Comparison of ENCODE assay signal across 10 cellular contexts in the genomic region with DNA sequence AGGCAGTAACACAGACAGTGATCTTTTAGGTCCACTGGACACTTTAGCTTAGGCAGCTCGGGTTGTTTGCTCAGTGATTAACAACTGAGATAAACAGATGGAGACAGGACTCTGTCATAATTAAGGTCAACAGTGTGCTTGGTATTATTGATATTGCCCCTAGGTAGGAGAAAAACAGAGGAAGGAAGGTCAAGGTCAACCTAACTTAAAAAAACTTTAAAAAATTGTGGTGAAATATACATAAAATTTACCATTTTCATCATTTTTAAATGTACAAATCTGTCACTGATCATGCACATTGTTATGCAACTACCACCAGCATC. TPM values are rescaled to one million over a fixed set of nuclear protein-coding genes. Genes with fewer than 3 reads are reported as not detected.
DNase-seq lines count a peak whose midpoint lies in the region; ATAC-seq and TF ChIP-seq lines count a peak whose summit lies in the region.
"Had no signal": no experiment of that assay in that cellular context is flagged by ENCODE, and none has a peak within 500 bp of the region (broad histone marks: within the 10 kb centered on the region; RNA-seq: fewer than 3 reads in every experiment).

No MANE protein-coding gene starts in this region.

- in situ Hi-C loops in T47D (cut with HindIII; ENCODE audit: low pct_unique_long_range_greater_than_20kb, low sequenced_read_pairs): no loop called here

- H3K27me3 Mint-ChIP-seq in MCF 10A (ENCODE audit: insufficient read depth, unreplicated experiment): no peaks in the 10 kb centered on the region

- H3K36me3 Mint-ChIP-seq in MCF 10A (ENCODE audit: insufficient read depth, unreplicated experiment): peaks cover 27% of the 10 kb centered on the region

- 32% methylated on average over 1 of the region's 1 CpG for WGBS in right cardiac atrium
- WGBS in testis, 2 donors: 17 to 26% methylated on average over 1 of the region's 1 CpG

- ATAC-seq in right cardiac atrium (no peak), GM19328 (IDR thresholded peaks at IDR 0.05; ENCODE audit: unreplicated experiment) (no peak), GM21825 (IDR thresholded peaks at IDR 0.05; ENCODE audit: unreplicated experiment) (no peak)

- H3K9me2 ChIP-seq in PC-9 (ENCODE audit: insufficient read depth): no peaks in the 10 kb centered on the region

- no peak overlapping the region for H3K27ac Mint-ChIP-seq in MCF 10A (ENCODE audit: low read depth, unreplicated experiment)

- POLR2A ChIA-PET in MCF 10A (lab: Yijun Ruan, JAX): interaction anchor here (0.9 to 11.8 kb wide), 6 partner anchors 11 to 144 kb away, joined by 3 to 311 read pairs (median 76); a partner anchor contains a TSS
- POLR2A ChIA-PET in PC-9 (lab: Charles Lee; ENCODE audit: unreplicated experiment): interaction anchor here (0.5 kb wide), 1 partner anchor 1763 kb away, joined by 7 read pairs; no protein-coding TSS in a partner anchor

- H3K4me1 ChIP-seq in PC-9 (replicated peaks; ENCODE audit: insufficient read depth) (peaks cover 33% of the 10 kb centered on the region), right cardiac atrium (ENCODE audit: control insufficient read depth, insufficient read depth, low read length) (peaks cover 7% of the 10 kb centered on the region), testis (peaks cover 38% of the 10 kb centered on the region)

- peaks cover 43% of the 10 kb centered on the region for H3K79me2 ChIP-seq in PC-9 (ENCODE audit: low read depth)

- peaks cover 26% of the 10 kb centered on the region for H3K4me1 Mint-ChIP-seq in MCF 10A (ENCODE audit: insufficient read depth, unreplicated experiment)

- H3K4me3 Mint-ChIP-seq in MCF 10A (ENCODE audit: unreplicated experiment): no peak overlapping the region

- H3K9me3 ChIP-seq in PC-9 (ENCODE audit: insufficient read depth, low read depth): no peaks in the 10 kb centered on the region
- H3K9me3 ChIP-seq in right cardiac atrium (ENCODE audit: control insufficient read depth, low read length): no peaks in the 10 kb centered on the region
- no peaks in the 10 kb centered on the region for H3K9me3 ChIP-seq in testis

- TF ChIP-seq POLR2A in testis (IDR thresholded peaks at IDR 0.05): no peak

- H3K27ac ChIP-seq in PC-9 (0 out of 2 replicates have a peak overlapping the region, but pooled peaks have one; percentile 5), right cardiac atrium (ENCODE audit: low read length) (peak overlapping the region; percentile 96), testis (peak overlapping the region; percentile 9 to 60)

- BruUV-seq in MCF 10A (replicated peaks; lab: Mats Ljungman, UMichigan) (no TSS peak), PC-9 (replicated peaks; lab: Mats Ljungman, UMichigan) (no TSS peak)

- H3K9me3 Mint-ChIP-seq in MCF 10A (ENCODE audit: unreplicated experiment): no peaks in the 10 kb centered on the region

- no peak for TF ChIP-seq CTCF in MCF 10A (IDR thresholded peaks at IDR 0.05; ENCODE audit: unreplicated experiment)
- no peak for TF ChIP-seq CTCF in PC-9 (conservative IDR thresholded peaks at IDR 0.05)
- no peak for TF ChIP-seq CTCF in testis (IDR thresholded peaks at IDR 0.05)

- peak overlapping the region; percentile 24; the same call in 1 of the 2 replicates for H3K4me2 ChIP-seq in PC-9

- H3K4me3 ChIP-seq in PC-9 (no peak overlapping the region), right cardiac atrium (ENCODE audit: low read length) (no peak overlapping the region), testis (no peak overlapping the region)

- H3K36me3 ChIP-seq in PC-9 (ENCODE audit: low read depth): no peaks in the 10 kb centered on the region
- no peaks in the 10 kb centered on the region for H3K36me3 ChIP-seq in testis (ENCODE audit: low read depth, missing control alignments)

- intact Hi-C loops in MCF 10A (cut with micrococcal nuclease) (no loop called here), PC-9 (cut with micrococcal nuclease; ENCODE audit: unreplicated experiment) (loop anchor here (2.0 kb wide), 1 partner anchor 87 kb away; a partner anchor contains a TSS), right cardiac atrium (cut with DNase I) (no loop called here), testis (cut with DNase I; ENCODE audit: low total_unique reads) (no loop called here)

- CTCF ChIA-PET in MCF 10A (lab: Yijun Ruan, JAX): interaction anchor here (1.0 kb wide), 1 partner anchor 11 kb away, joined by 5 read pairs; no protein-coding TSS in a partner anchor
- CTCF ChIA-PET in PC-9 (lab: Charles Lee): no interaction called here

- DNase-seq in T47D (ENCODE audit: low read depth in 1 of 2, low spot score in 1 of 2) (peak; percentile 18 to 75), MCF 10A (ENCODE audit: unreplicated experiment) (no peak), PC-9 (peak in 1 of 2 experiments; percentile 39), right cardiac atrium (no peak), testis (no peak), C1 segment of cervical spinal cord (lab: John Stamatoyannopoulos, UW) (no peak)
- DNase-seq: NK-92 treated with Interleukin-12 subunit alpha and Interleukin-12 subunit beta, amount 100 ng/mL, for 24 hours; stimulated activated CD8-positive, alpha-beta memory T cell treated with anti-CD3 and anti-CD28 coated beads, Interleukin-4, amount 100 ng/mL, for 48 hours had no signal

- H3F3A ChIP-seq in PC-9 (ENCODE audit: insufficient read depth, low read depth): peaks cover 28% of the 10 kb centered on the region; the same call in 1 of the 2 replicates

- H4K20me1 ChIP-seq in PC-9 (ENCODE audit: insufficient read depth): peaks cover 19% of the 10 kb centered on the region; the same call in 1 of the 2 replicates

- H2AFZ ChIP-seq in PC-9: no peak overlapping the region

- H3K27me3 ChIP-seq in PC-9 (ENCODE audit: insufficient read depth, low read depth) (no peaks in the 10 kb centered on the region), right cardiac atrium (ENCODE audit: control insufficient read depth, insufficient read depth) (no peaks in the 10 kb centered on the region), testis (no peaks in the 10 kb centered on the region)

RNA-seq across cellular contexts. Expression of a gene that starts 2.1 kb away (rescaled TPM):
- total RNA-seq in MCF 10A (2022) (173 and 218 TPM in 2 replicates), PC-9 (2021) (105 and 140 TPM in 2 replicates), right cardiac atrium (10 to 100 TPM; 77.5 to 88.8 (median 85.3) TPM), testis (100 to 1,000 TPM; 107 to 108 TPM)
- polyA plus RNA-seq in right cardiac atrium (52.1 TPM), testis (ENCODE audit: insufficient read depth, low read depth, low replicate concordance) (143 TPM)

RNA-seq across cellular contexts. Expression of a gene that starts 23.3 kb away (rescaled TPM):
- total RNA-seq in MCF 10A (2022): 35.0 and 37.7 TPM in 2 replicates
- 8.3 and 14.9 TPM in 2 replicates for total RNA-seq in PC-9 (2021)
- 10 to 100 TPM; 13.7 to 18.3 (median 17.2) TPM for total RNA-seq in right cardiac atrium
- polyA plus RNA-seq in right cardiac atrium: 17.8 TPM
- 10 to 100 TPM; 29.1 to 35.7 TPM for total RNA-seq in testis
- 45.4 TPM for polyA plus RNA-seq in testis (ENCODE audit: insufficient read depth, low read depth, low replicate concordance)

Comparison
In these comparisons a context has a peak if more than half of its experiments do, and no peak if none do; other contexts are left out.
1. DNase-seq: peak in T47D (2 of 2); none in MCF 10A (single experiment), right cardiac atrium (0 of 3), testis (single experiment) and C1 segment of cervical spinal cord (0 of 14).
2. H3K27ac ChIP-seq: peak in every context shown above with its lines; median percentile 96 in right cardiac atrium; 34 in testis; 5 in PC-9.